15 cellular contexts compared by ENCODE assay signal in the genomic region with DNA sequence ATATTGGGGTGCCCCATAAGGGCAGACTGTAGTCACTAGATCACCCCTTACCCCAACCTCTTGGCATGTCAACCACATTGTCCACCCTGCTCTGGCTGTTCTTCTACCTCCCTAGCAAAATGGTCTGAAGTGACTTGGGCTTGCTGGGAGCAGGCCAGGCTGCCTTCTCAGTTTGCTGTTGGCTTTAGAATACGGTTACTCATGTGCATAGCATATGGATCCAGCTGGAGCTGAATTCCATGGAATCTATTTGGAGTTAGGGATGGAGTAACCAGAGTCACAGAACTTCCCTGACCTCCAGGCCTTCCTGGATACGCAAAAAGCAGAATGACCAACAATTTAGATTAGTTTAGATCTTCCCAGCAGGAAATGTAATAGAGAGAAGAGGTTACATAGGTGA. TPM values are rescaled to one million over a fixed set of nuclear protein-coding genes. Genes with fewer than 3 reads are reported as not detected.
"Had no signal": no experiment of that assay in that cellular context is flagged by ENCODE, and none has a peak within 500 bp of the region (broad histone marks: within the 10 kb centered on the region; RNA-seq: fewer than 3 reads in every experiment).

No MANE protein-coding gene starts in this region.

- H3K4me3 ChIP-seq: colonic mucosa, heart right ventricle, right lobe of liver, upper lobe of left lung had no signal

- H3K27ac ChIP-seq: right lobe of liver had no signal

- DNase-seq: activated CD4-positive, alpha-beta T cell treated with anti-CD3 and anti-CD28 coated beads for 36 hours; activated CD8-positive, alpha-beta T cell treated with anti-CD3 and anti-CD28 coated beads for 36 hours; activated gamma-delta T cell; activated T-cell treated with anti-CD3 and anti-CD28 coated beads, Interleukin-2, amount 50 U/mL, for 72 hours; amniotic stem cell; central memory CD4-positive, alpha-beta T cell; colonic mucosa; heart right ventricle; mammary epithelial cell; natural killer cell; right lobe of liver; T-helper 17 cell; upper lobe of left lung had no signal

- H3K9me3 ChIP-seq: colonic mucosa, heart right ventricle, right lobe of liver, upper lobe of left lung had no signal

- H3K27me3 ChIP-seq: colonic mucosa, heart right ventricle, right lobe of liver, upper lobe of left lung had no signal

- H3K36me3 ChIP-seq: colonic mucosa, heart right ventricle, right lobe of liver, upper lobe of left lung had no signal

- H3K4me1 ChIP-seq: right lobe of liver had no signal

RNA-seq across cellular contexts. Expression of gene PKDCC, which starts 25.9 kb away (rescaled TPM):
- total RNA-seq: activated CD4-positive, alpha-beta T cell treated with anti-CD3 and anti-CD28 coated beads for 36 hours; activated CD8-positive, alpha-beta T cell treated with anti-CD3 and anti-CD28 coated beads for 36 hours; activated naive CD4-positive, alpha-beta T cell treated with anti-CD3 and anti-CD28 coated beads, Interleukin-2, amount 50 U/mL, for 72 hours; activated T-cell treated with anti-CD3 and anti-CD28 coated beads, Interleukin-2, amount 50 U/mL, for 72 hours; mononuclear cell had no signal
- polyA plus RNA-seq: mammary epithelial cell had no signal
